8 cellular contexts compared by ENCODE assay signal in genomic region chr11:122333476-122333875, GRCh38.
"Had no signal": no experiment of that assay in that cellular context is flagged by ENCODE, and none has a peak within 500 bp of the region (broad histone marks: within the 10 kb centered on the region; RNA-seq: fewer than 3 reads in every experiment).

No MANE protein-coding gene starts in this region.

- DNase-seq: H7, HFFc6, KG1 had no signal

- H3K4me3 Mint-ChIP-seq: GM23338, HFFc6 had no signal

- H3K4me1 Mint-ChIP-seq: GM23338 had no signal

- H3K9me3 ChIP-seq: HAP-1 had no signal

- H3K9me3 Mint-ChIP-seq: GM23338, HFFc6 had no signal

- ATAC-seq: GM23338, HCT116, HepG2, K562 had no signal

- H3K4me2 ChIP-seq: GM23338 had no signal

- H3K4me3 ChIP-seq: GM23338, HAP-1, K562 had no signal

- H2AFZ ChIP-seq: GM23338 had no signal

- H3K36me3 ChIP-seq: HAP-1 had no signal

- H3K4me1 ChIP-seq: HAP-1 had no signal

- H3K27ac Mint-ChIP-seq: GM23338, HFFc6 had no signal
